ENCODE assay signal across 20 cellular contexts in genomic region chr11:92222701-92223100, GRCh38. TPM values are rescaled to one million over a fixed set of nuclear protein-coding genes. Genes with fewer than 3 reads are reported as not detected.
DNase-seq lines count a peak whose midpoint lies in the region; ATAC-seq and TF ChIP-seq lines count a peak whose summit lies in the region.
"Had no signal": no experiment of that assay in that cellular context is flagged by ENCODE, and none has a peak within 500 bp of the region (broad histone marks: within the 10 kb centered on the region; RNA-seq: fewer than 3 reads in every experiment).

No MANE protein-coding gene starts in this region.

- POLR2A ChIA-PET in CD8-positive, alpha-beta T cell (lab: Charles Lee) = no interaction called here

- H3K36me3 ChIP-seq in H7 (replicated peaks; ENCODE audit: control insufficient read depth, insufficient read depth, low read length) (no peaks in the 10 kb centered on the region), osteoblast (ENCODE audit: insufficient read depth, low read length) (no peaks in the 10 kb centered on the region)
- no peaks in the 10 kb centered on the region for H3K36me3 ChIP-seq in CD8-positive, alpha-beta T cell (ENCODE audit: insufficient read depth, low read length)
- H3K36me3 ChIP-seq: BLaER1, Peyer's patch had no signal

- H3K27me3 Mint-ChIP-seq in CD8-positive, alpha-beta T cell (ENCODE audit: low read depth) = peaks cover 40% of the 10 kb centered on the region

- no peaks in the 10 kb centered on the region for H3K36me3 Mint-ChIP-seq in CD8-positive, alpha-beta T cell

- H3K4me3 ChIP-seq in H7 (ENCODE audit: insufficient read depth, low read depth, low read length) (no peak overlapping the region), osteoblast (ENCODE audit: insufficient read depth, low read length) (no peak overlapping the region), lower leg skin (ENCODE audit: low read depth, poor library complexity, severe bottlenecking) (no peak overlapping the region)
- H3K4me3 ChIP-seq in CD8-positive, alpha-beta T cell (ENCODE audit: low read depth, low read length) = no peak overlapping the region
- H3K4me3 ChIP-seq: BLaER1, K562, Peyer's patch had no signal

- no peak for ATAC-seq in CD8-positive, alpha-beta T cell
- ATAC-seq: K562 had no signal

- H3K9me3 ChIP-seq in osteoblast (ENCODE audit: low read depth, low read length) = no peaks in the 10 kb centered on the region
- no peaks in the 10 kb centered on the region for H3K9me3 ChIP-seq in CD8-positive, alpha-beta T cell (ENCODE audit: low read length)

- no peak overlapping the region for H3K4me3 Mint-ChIP-seq in CD8-positive, alpha-beta T cell
- H3K4me3 Mint-ChIP-seq: CD8-positive, alpha-beta memory T cell; HFFc6 had no signal

- CTCF ChIA-PET in CD8-positive, alpha-beta T cell (lab: Charles Lee) = no interaction called here

- 54 to 73% methylated on average over 1 of the region's 1 CpG for WGBS in lower leg skin, 2 donors

- no peaks in the 10 kb centered on the region for H3K9me3 Mint-ChIP-seq in CD8-positive, alpha-beta T cell
- H3K9me3 Mint-ChIP-seq: HFFc6 had no signal

- H3K4me1 ChIP-seq in osteoblast (ENCODE audit: insufficient read depth, low read length) = peaks cover 4% of the 10 kb centered on the region
- H3K4me1 ChIP-seq in CD8-positive, alpha-beta T cell (ENCODE audit: insufficient read depth, low read length) = no peaks in the 10 kb centered on the region
- H3K4me1 ChIP-seq: BLaER1 had no signal

- TF ChIP-seq POLR2A in lower leg skin (IDR thresholded peaks at IDR 0.05) = no peak

- no peak overlapping the region for H2AFZ ChIP-seq in osteoblast (ENCODE audit: low read length)

- H3K4me1 Mint-ChIP-seq in CD8-positive, alpha-beta T cell (ENCODE audit: low read depth) = no peaks in the 10 kb centered on the region
- H3K4me1 Mint-ChIP-seq: CD8-positive, alpha-beta memory T cell had no signal

- no peaks in the 10 kb centered on the region for H3K79me2 ChIP-seq in osteoblast (ENCODE audit: insufficient read depth, low read length)

- peaks cover 35% of the 10 kb centered on the region for H3K27me3 ChIP-seq in H7 (ENCODE audit: control insufficient read depth, insufficient read depth, low read length)
- peaks cover 50% of the 10 kb centered on the region for H3K27me3 ChIP-seq in osteoblast (ENCODE audit: insufficient read depth, low read length)
- no peaks in the 10 kb centered on the region for H3K27me3 ChIP-seq in CD8-positive, alpha-beta T cell (ENCODE audit: insufficient read depth, low read length)
- H3K27me3 ChIP-seq: BLaER1 had no signal

- no peak overlapping the region for H3K27ac ChIP-seq in osteoblast (ENCODE audit: low read depth, low read length)
- H3K27ac ChIP-seq in CD8-positive, alpha-beta T cell (ENCODE audit: low read depth, low read length) = no peak overlapping the region
- H3K27ac ChIP-seq: BLaER1, Peyer's patch had no signal

- H4K20me1 ChIP-seq in osteoblast (ENCODE audit: insufficient read depth, low read length) = no peaks in the 10 kb centered on the region
- H4K20me1 ChIP-seq: BLaER1 had no signal

- no peak overlapping the region for H3K27ac Mint-ChIP-seq in CD8-positive, alpha-beta T cell
- H3K27ac Mint-ChIP-seq: CD8-positive, alpha-beta memory T cell; HFFc6 had no signal

- DNase-seq in NCI-H2196 (lab: John Stamatoyannopoulos, UW; ENCODE audit: unreplicated experiment) = peak; percentile 8
- DNase-seq in NCI-H2196 treated with DMSO at 0.1 percent for 48 hours (lab: John Stamatoyannopoulos, UW; ENCODE audit: unreplicated experiment) = no peak
- DNase-seq in H7 = peak; percentile 9
- peak; percentile 14 for DNase-seq in astrocyte of the hippocampus (ENCODE audit: low read depth, low spot score)
- peak; percentile 39 for DNase-seq in osteoblast (ENCODE audit: insufficient read length, low spot score, missing footprints)
- DNase-seq in CD8-positive, alpha-beta T cell = no peak
- no peak for DNase-seq in AML-193 (lab: John Stamatoyannopoulos, UW)
- no peak for DNase-seq in lower leg skin (ENCODE audit: low spot score in 2 of 2)
- DNase-seq: CD8-positive, alpha-beta memory T cell; DND-41; HFFc6; NCI-H1417 treated with DMSO at 0.1 percent for 48 hours; NCI-H187 treated with DMSO at 0.1 percent for 48 hours; NCI-H2171 treated with DMSO at 0.1 percent for 48 hours; Peyer's patch; SW 1271 had no signal

- TF ChIP-seq CTCF in osteoblast (IDR thresholded peaks at IDR 0.05; ENCODE audit: extremely low read depth, low read depth, low read length) = no peak
- no peak for TF ChIP-seq CTCF in CD8-positive, alpha-beta T cell (IDR thresholded peaks at IDR 0.05)
- TF ChIP-seq CTCF in lower leg skin (IDR thresholded peaks at IDR 0.05) = no peak

- H3K4me2 ChIP-seq in osteoblast (ENCODE audit: insufficient read depth, low read length) = no peak overlapping the region
- H3K4me2 ChIP-seq: BLaER1 had no signal

- intact Hi-C loops in CD8-positive, alpha-beta T cell (cut with DNase I, micrococcal nuclease) = no loop called here
- intact Hi-C loops in lower leg skin (cut with DNase I; ENCODE audit: low total_unique reads) = no loop called here

RNA-seq across cellular contexts. Expression of gene FAT3, which starts 1.9 kb away (rescaled TPM):
- 8.5 and 10.7 TPM in 2 replicates for total RNA-seq in H7 (2014; rRNA removed; shearing (Covaris generic))
- total RNA-seq in osteoblast (2.2 and 3.5 TPM in 2 replicates), lower leg skin (1 to 10 TPM in 1 of 4 donors, under 1 TPM in 3; 0.15 to 1.2 (median 0.28) TPM)
- not detected for total RNA-seq in CD8-positive, alpha-beta T cell
- total RNA-seq: CD8-positive, alpha-beta memory T cell; G401; SK-MEL-5 had no signal

Comparison
In these comparisons a context has a peak if more than half of its experiments do, and no peak if none do; other contexts are left out.
1. DNase-seq: peak in NCI-H2196 (single experiment), H7 (single experiment), astrocyte of the hippocampus (single experiment) and osteoblast (single experiment); none in NCI-H2196 treated with DMSO at 0.1 percent for 48 hours (single experiment), CD8-positive, alpha-beta T cell (0 of 7), AML-193 (0 of 2) and lower leg skin (0 of 2).